In genomic region chr12:52645982-52646381, GRCh38 we compare ENCODE assay signal across 17 cellular contexts. TPM values are rescaled to one million over a fixed set of nuclear protein-coding genes. Genes with fewer than 3 reads are reported as not detected.
DNase-seq lines count a peak whose midpoint lies in the region; ATAC-seq and TF ChIP-seq lines count a peak whose summit lies in the region.
"Had no signal": no experiment of that assay in that cellular context is flagged by ENCODE, and none has a peak within 500 bp of the region (broad histone marks: within the 10 kb centered on the region; RNA-seq: fewer than 3 reads in every experiment).

No MANE protein-coding gene starts in this region.

- H3K9me3 Mint-ChIP-seq in CD4-positive, CD25-positive, alpha-beta regulatory T cell: peaks cover 0 to 4% (median 0%) of the 10 kb centered on the region in 7 donors
- peaks cover 3% of the 10 kb centered on the region for H3K9me3 Mint-ChIP-seq in CD8-positive, alpha-beta T cell
- H3K9me3 Mint-ChIP-seq in activated T-helper 2 cell treated with anti-CD3 and anti-CD28 coated beads, Interferon-gamma antibody, Interleukin-2, Interleukin-4, amounts not matched to agents 10 μg/mL and 5 μg/mL and 100 μg/mL, durations not matched to agents 14 hours and 24 hours and 36 hours: no peaks in the 10 kb centered on the region

- H3K4me1 ChIP-seq in CD4-positive, CD25-positive, alpha-beta regulatory T cell (ENCODE audit: control insufficient read depth, insufficient read depth, low read length, poor library complexity, severe bottlenecking): peaks cover 6% of the 10 kb centered on the region
- peaks cover 83% of the 10 kb centered on the region for H3K4me1 ChIP-seq in CD8-positive, alpha-beta T cell (ENCODE audit: insufficient read depth, low read length)
- H3K4me1 ChIP-seq in lower lobe of right lung: no peaks in the 10 kb centered on the region
- H3K4me1 ChIP-seq in tibial nerve: peaks cover 0 to 4% (median 0%) of the 10 kb centered on the region in 4 donors
- H3K4me1 ChIP-seq: heart left ventricle had no signal

- peak overlapping the region; percentile 59 for H3K27ac ChIP-seq in CD4-positive, CD25-positive, alpha-beta regulatory T cell (ENCODE audit: insufficient read depth, low read length, poor library complexity, severe bottlenecking)
- peak overlapping the region; percentile 82 for H3K27ac ChIP-seq in CD8-positive, alpha-beta T cell (ENCODE audit: low read depth, low read length)
- no peak overlapping the region for H3K27ac ChIP-seq in lower lobe of right lung
- no peak overlapping the region for H3K27ac ChIP-seq in tibial nerve
- H3K27ac ChIP-seq: cardiac muscle cell, epithelial cell of prostate had no signal

- H3K4me3 ChIP-seq in CD4-positive, CD25-positive, alpha-beta regulatory T cell (ENCODE audit: low read depth, low read length): no peak overlapping the region
- H3K4me3 ChIP-seq in CD8-positive, alpha-beta T cell (ENCODE audit: low read depth, low read length): peak overlapping the region; percentile 2
- H3K4me3 ChIP-seq in lower lobe of right lung (no peak overlapping the region), tibial nerve (no peak overlapping the region)
- H3K4me3 ChIP-seq: cardiac muscle cell, heart left ventricle had no signal

- no peaks in the 10 kb centered on the region for H3K9me3 ChIP-seq in CD4-positive, CD25-positive, alpha-beta regulatory T cell (ENCODE audit: control insufficient read depth in 2 of 2, low read length in 2 of 2)
- H3K9me3 ChIP-seq in CD8-positive, alpha-beta T cell (ENCODE audit: low read length): no peaks in the 10 kb centered on the region
- no peaks in the 10 kb centered on the region for H3K9me3 ChIP-seq in lower lobe of right lung
- H3K9me3 ChIP-seq in tibial nerve: no peaks in the 10 kb centered on the region
- H3K9me3 ChIP-seq: heart left ventricle had no signal

- H3K4me1 Mint-ChIP-seq in CD4-positive, CD25-positive, alpha-beta regulatory T cell: peaks cover 0 to 63% (median 9%) of the 10 kb centered on the region in 4 donors
- peaks cover 88% of the 10 kb centered on the region for H3K4me1 Mint-ChIP-seq in CD8-positive, alpha-beta T cell (ENCODE audit: low read depth)
- H3K4me1 Mint-ChIP-seq in activated T-helper 2 cell treated with anti-CD3 and anti-CD28 coated beads, Interferon-gamma antibody, Interleukin-2, Interleukin-4, amounts not matched to agents 10 μg/mL and 5 μg/mL and 100 μg/mL, durations not matched to agents 14 hours and 24 hours and 36 hours (ENCODE audit: low read depth): peaks cover 42% of the 10 kb centered on the region
- H3K4me1 Mint-ChIP-seq: naive B cell had no signal

- peak overlapping the region in 2 of 4 donors; percentile 27 to 84 for H3K4me3 Mint-ChIP-seq in CD4-positive, CD25-positive, alpha-beta regulatory T cell
- H3K4me3 Mint-ChIP-seq in CD8-positive, alpha-beta T cell: peak overlapping the region; percentile 36
- peak overlapping the region; percentile 18 for H3K4me3 Mint-ChIP-seq in activated T-helper 2 cell treated with anti-CD3 and anti-CD28 coated beads, Interferon-gamma antibody, Interleukin-2, Interleukin-4, amounts not matched to agents 10 μg/mL and 5 μg/mL and 100 μg/mL, durations not matched to agents 14 hours and 24 hours and 36 hours (ENCODE audit: low read depth)
- H3K4me3 Mint-ChIP-seq: naive B cell had no signal

- H3K27ac Mint-ChIP-seq in CD4-positive, CD25-positive, alpha-beta regulatory T cell: peak overlapping the region; percentile 98 to 99 (median 99)
- peak overlapping the region; percentile 99 for H3K27ac Mint-ChIP-seq in CD8-positive, alpha-beta T cell
- peak overlapping the region; percentile 78 for H3K27ac Mint-ChIP-seq in activated T-helper 2 cell treated with anti-CD3 and anti-CD28 coated beads, Interferon-gamma antibody, Interleukin-2, Interleukin-4, amounts not matched to agents 10 μg/mL and 5 μg/mL and 100 μg/mL, durations not matched to agents 14 hours and 24 hours and 36 hours

- no peak for ATAC-seq in CD4-positive, CD25-positive, alpha-beta regulatory T cell (ENCODE audit: low read depth in 2 of 2)
- no peak for ATAC-seq in CD8-positive, alpha-beta T cell
- ATAC-seq in lower lobe of right lung (peak; percentile 7 to 27), HG03460 (IDR thresholded peaks at IDR 0.05; ENCODE audit: unreplicated experiment) (no peak)

- no peak for TF ChIP-seq POLR2A in tibial nerve (IDR thresholded peaks at IDR 0.05)

- 74 to 84% methylated on average over 4 of the region's 4 CpGs for WGBS in tibial nerve, 2 donors

- no peaks in the 10 kb centered on the region for H3K36me3 ChIP-seq in CD4-positive, CD25-positive, alpha-beta regulatory T cell (ENCODE audit: control insufficient read depth, insufficient read depth, low read length)
- H3K36me3 ChIP-seq in CD8-positive, alpha-beta T cell (ENCODE audit: insufficient read depth, low read length): no peaks in the 10 kb centered on the region
- no peaks in the 10 kb centered on the region for H3K36me3 ChIP-seq in lower lobe of right lung
- no peaks in the 10 kb centered on the region for H3K36me3 ChIP-seq in tibial nerve
- H3K36me3 ChIP-seq: cardiac muscle cell, heart left ventricle had no signal

- TF ChIP-seq EP300 in tibial nerve (IDR thresholded peaks at IDR 0.05): no peak

- no peaks in the 10 kb centered on the region for H3K27me3 ChIP-seq in CD4-positive, CD25-positive, alpha-beta regulatory T cell (ENCODE audit: control insufficient read depth, insufficient read depth, low read length)
- no peaks in the 10 kb centered on the region for H3K27me3 ChIP-seq in CD8-positive, alpha-beta T cell (ENCODE audit: insufficient read depth, low read length)
- H3K27me3 ChIP-seq in lower lobe of right lung (ENCODE audit: low read depth) (peaks cover 8% of the 10 kb centered on the region), tibial nerve (no peaks in the 10 kb centered on the region)

- POLR2A ChIA-PET in CD8-positive, alpha-beta T cell (lab: Charles Lee): interaction anchor here (1.5 to 3.9 kb wide), 5 partner anchors 9 to 60 kb away, joined by 4 to 41 read pairs (median 8); no protein-coding TSS in a partner anchor

- intact Hi-C loops in CD8-positive, alpha-beta T cell (cut with DNase I, micrococcal nuclease): loop anchor here (1.0 to 5.0 kb wide), 5 partner anchors 36 to 226 kb away; partner anchors contain the start of gene KRT1 (in 1 of the 2)
- intact Hi-C loops in activated T-helper 2 cell treated with anti-CD3 and anti-CD28 coated beads, Interferon-gamma antibody, Interleukin-2, Interleukin-4, amounts not matched to agents 10 μg/mL and 5 μg/mL and 100 μg/mL, durations not matched to agents 14 hours and 24 hours and 36 hours (cut with micrococcal nuclease): no loop called here
- intact Hi-C loops in lower lobe of right lung (cut with DNase I): no loop called here

- no peak for TF ChIP-seq CTCF in CD8-positive, alpha-beta T cell (IDR thresholded peaks at IDR 0.05)
- TF ChIP-seq CTCF in lower lobe of right lung (IDR thresholded peaks at IDR 0.05) (no peak), tibial nerve (IDR thresholded peaks at IDR 0.05) (no peak)

- DNase-seq in CD4-positive, CD25-positive, alpha-beta regulatory T cell: no peak
- peak in 1 of 7 experiments; percentile 51 for DNase-seq in CD8-positive, alpha-beta T cell
- peak; percentile 6 for DNase-seq in activated T-helper 2 cell treated with anti-CD3 and anti-CD28 coated beads, Interferon-gamma antibody, Interleukin-2, Interleukin-4, amounts not matched to agents 10 μg/mL and 5 μg/mL and 100 μg/mL, durations not matched to agents 14 hours and 24 hours and 36 hours (ENCODE audit: low spot score)
- no peak for DNase-seq in lower lobe of right lung
- DNase-seq in kidney tubule cell (ENCODE audit: low spot score): no peak
- DNase-seq in tibial nerve (ENCODE audit: low spot score in 2 of 2): no peak
- DNase-seq: C1 segment of cervical spinal cord; EL; heart left ventricle; kidney glomerular epithelial cell; naive B cell; NCI-H1105 treated with DMSO at 0.1 percent for 48 hours; SHP77 treated with DMSO at 0.1 percent for 48 hours; stimulated activated CD4-positive, alpha-beta T cell treated with anti-CD3 and anti-CD28 coated beads, Interleukin-2, amount 100 ng/mL, for 48 hours had no signal

- CTCF ChIA-PET in CD8-positive, alpha-beta T cell (lab: Charles Lee): interaction anchor here (0.7 to 1.7 kb wide), 4 partner anchors 12 to 62 kb away, joined by 3 to 4 read pairs (median 4); no protein-coding TSS in a partner anchor

- no peaks in the 10 kb centered on the region for H3K36me3 Mint-ChIP-seq in CD4-positive, CD25-positive, alpha-beta regulatory T cell
- peaks cover 2% of the 10 kb centered on the region for H3K36me3 Mint-ChIP-seq in CD8-positive, alpha-beta T cell
- no peaks in the 10 kb centered on the region for H3K36me3 Mint-ChIP-seq in activated T-helper 2 cell treated with anti-CD3 and anti-CD28 coated beads, Interferon-gamma antibody, Interleukin-2, Interleukin-4, amounts not matched to agents 10 μg/mL and 5 μg/mL and 100 μg/mL, durations not matched to agents 14 hours and 24 hours and 36 hours (ENCODE audit: low read depth)
- H3K36me3 Mint-ChIP-seq: naive B cell had no signal

- peaks cover 5% of the 10 kb centered on the region for H3K27me3 Mint-ChIP-seq in CD4-positive, CD25-positive, alpha-beta regulatory T cell
- H3K27me3 Mint-ChIP-seq in CD8-positive, alpha-beta T cell (ENCODE audit: low read depth): no peaks in the 10 kb centered on the region
- peaks cover 12% of the 10 kb centered on the region for H3K27me3 Mint-ChIP-seq in activated T-helper 2 cell treated with anti-CD3 and anti-CD28 coated beads, Interferon-gamma antibody, Interleukin-2, Interleukin-4, amounts not matched to agents 10 μg/mL and 5 μg/mL and 100 μg/mL, durations not matched to agents 14 hours and 24 hours and 36 hours (ENCODE audit: low read depth)

RNA-seq across cellular contexts. Expression of gene KRT2, which starts 6.0 kb away (rescaled TPM):
- 0.42 TPM for total RNA-seq in CD4-positive, CD25-positive, alpha-beta regulatory T cell
- polyA plus RNA-seq in CD4-positive, CD25-positive, alpha-beta regulatory T cell: under 1 TPM in 3 of 4 donors, not detected in 1; 0.23 to 0.80 (median 0.25) TPM
- total RNA-seq in CD8-positive, alpha-beta T cell: 1 to 10 TPM; 1.4 TPM
- not detected in 2 replicates for total RNA-seq in activated T-helper 2 cell treated with anti-CD3 and anti-CD28 coated beads, Interferon-gamma antibody, Interleukin-2, Interleukin-4, amounts not matched to agents 10 μg/mL and 5 μg/mL and 100 μg/mL, durations not matched to agents 14 hours and 24 hours and 36 hours
- total RNA-seq in lower lobe of right lung: not detected
- not detected for total RNA-seq in tibial nerve
- total RNA-seq: cardiac muscle cell, heart left ventricle had no signal
- polyA plus RNA-seq: cardiac muscle cell, heart left ventricle had no signal

RNA-seq across cellular contexts. Expression of gene KRT73, which starts 27.6 kb away (rescaled TPM):
- 1.0 TPM for total RNA-seq in CD4-positive, CD25-positive, alpha-beta regulatory T cell
- polyA plus RNA-seq in CD4-positive, CD25-positive, alpha-beta regulatory T cell: 1 to 10 TPM in 2 of 4 donors, not detected in 2; 1.1 to 1.4 TPM
- total RNA-seq in CD8-positive, alpha-beta T cell: 1 to 10 TPM; 7.8 to 8.1 TPM
- not detected in 2 replicates for total RNA-seq in activated T-helper 2 cell treated with anti-CD3 and anti-CD28 coated beads, Interferon-gamma antibody, Interleukin-2, Interleukin-4, amounts not matched to agents 10 μg/mL and 5 μg/mL and 100 μg/mL, durations not matched to agents 14 hours and 24 hours and 36 hours
- total RNA-seq in lower lobe of right lung (not detected), tibial nerve (not detected)
- total RNA-seq: cardiac muscle cell, heart left ventricle had no signal
- polyA plus RNA-seq: cardiac muscle cell, heart left ventricle had no signal

RNA-seq across cellular contexts. Expression of gene KRT1, which starts 34.2 kb away (rescaled TPM):
- 9.9 TPM for total RNA-seq in CD4-positive, CD25-positive, alpha-beta regulatory T cell
- polyA plus RNA-seq in CD4-positive, CD25-positive, alpha-beta regulatory T cell: 1 to 10 TPM in 3 of 4 donors, not detected in 1; 3.3 to 7.8 (median 3.7) TPM
- total RNA-seq in CD8-positive, alpha-beta T cell: under 1 TPM; 0.25 to 0.95 TPM
- 3.0 and 3.4 TPM in 2 replicates for total RNA-seq in activated T-helper 2 cell treated with anti-CD3 and anti-CD28 coated beads, Interferon-gamma antibody, Interleukin-2, Interleukin-4, amounts not matched to agents 10 μg/mL and 5 μg/mL and 100 μg/mL, durations not matched to agents 14 hours and 24 hours and 36 hours
- total RNA-seq in lower lobe of right lung: 1.3 TPM
- total RNA-seq in tibial nerve: not detected
- total RNA-seq: cardiac muscle cell had no signal
- polyA plus RNA-seq: cardiac muscle cell, heart left ventricle had no signal

RNA-seq across cellular contexts. Expression of gene KRT72, which starts 44.7 kb away (rescaled TPM):
- 1.3 TPM for total RNA-seq in CD4-positive, CD25-positive, alpha-beta regulatory T cell
- polyA plus RNA-seq in CD4-positive, CD25-positive, alpha-beta regulatory T cell: under 1 TPM in 1 of 4 donors, not detected in 3; 0.13 TPM
- 1 to 10 TPM; 5.6 to 5.8 TPM for total RNA-seq in CD8-positive, alpha-beta T cell
- not detected in 2 replicates for total RNA-seq in activated T-helper 2 cell treated with anti-CD3 and anti-CD28 coated beads, Interferon-gamma antibody, Interleukin-2, Interleukin-4, amounts not matched to agents 10 μg/mL and 5 μg/mL and 100 μg/mL, durations not matched to agents 14 hours and 24 hours and 36 hours
- total RNA-seq in lower lobe of right lung (not detected), tibial nerve (not detected)
- total RNA-seq: cardiac muscle cell, heart left ventricle had no signal
- polyA plus RNA-seq: cardiac muscle cell, heart left ventricle had no signal

RNA-seq across cellular contexts. Expression of gene KRT77, which starts 57.3 kb away (rescaled TPM):
- not detected for total RNA-seq in CD4-positive, CD25-positive, alpha-beta regulatory T cell
- not detected for polyA plus RNA-seq in CD4-positive, CD25-positive, alpha-beta regulatory T cell
- not detected for total RNA-seq in CD8-positive, alpha-beta T cell
- total RNA-seq in activated T-helper 2 cell treated with anti-CD3 and anti-CD28 coated beads, Interferon-gamma antibody, Interleukin-2, Interleukin-4, amounts not matched to agents 10 μg/mL and 5 μg/mL and 100 μg/mL, durations not matched to agents 14 hours and 24 hours and 36 hours: not detected in 2 replicates
- total RNA-seq in lower lobe of right lung (not detected), tibial nerve (not detected)
- total RNA-seq: cardiac muscle cell, heart left ventricle had no signal
- polyA plus RNA-seq: cardiac muscle cell, heart left ventricle had no signal

Comparison
In these comparisons a context has a peak if more than half of its experiments do, and no peak if none do; other contexts are left out.
1. ATAC-seq: peak in lower lobe of right lung (2 of 2); none in CD4-positive, CD25-positive, alpha-beta regulatory T cell (0 of 2), CD8-positive, alpha-beta T cell (single experiment) and HG03460 (single experiment).
2. H3K27ac ChIP-seq: peak in CD4-positive, CD25-positive, alpha-beta regulatory T cell (single experiment) and CD8-positive, alpha-beta T cell (single experiment); none in lower lobe of right lung (single experiment) and tibial nerve (0 of 4).
3. intact Hi-C loops: an anchor here in CD8-positive, alpha-beta T cell (1.0 to 5.0 kb wide); none called in activated T-helper 2 cell treated with anti-CD3 and anti-CD28 coated beads, Interferon-gamma antibody, Interleukin-2, Interleukin-4, amounts not matched to agents 10 μg/mL and 5 μg/mL and 100 μg/mL, durations not matched to agents 14 hours and 24 hours and 36 hours and lower lobe of right lung.
4. Peak in every context shown above with its lines, with median percentiles within 50 percentile points of each other: H3K27ac Mint-ChIP-seq.